ENCODE assay signal across 12 cellular contexts in genomic region chr4:65416875-65417274, GRCh38.
DNase-seq lines count a peak whose midpoint lies in the region; ATAC-seq and TF ChIP-seq lines count a peak whose summit lies in the region.
"Had no signal": no experiment of that assay in that cellular context is flagged by ENCODE, and none has a peak within 500 bp of the region (broad histone marks: within the 10 kb centered on the region; RNA-seq: fewer than 3 reads in every experiment).

No MANE protein-coding gene starts in this region.

- H3K36me3 ChIP-seq in endodermal cell (ENCODE audit: control insufficient read depth, insufficient read depth, low read length), result no peaks in the 10 kb centered on the region
- no peaks in the 10 kb centered on the region for H3K36me3 ChIP-seq in osteoblast (ENCODE audit: insufficient read depth, low read length)
- no peaks in the 10 kb centered on the region for H3K36me3 ChIP-seq in tibial nerve

- H3K27me3 Mint-ChIP-seq in endodermal cell (ENCODE audit: insufficient read depth), result no peaks in the 10 kb centered on the region
- no peaks in the 10 kb centered on the region for H3K27me3 Mint-ChIP-seq in activated naive CD8-positive, alpha-beta T cell treated with anti-CD3 and anti-CD28 coated beads, Interleukin-2, amount 50 U/mL, for 24 hours

- no peaks in the 10 kb centered on the region for H3K79me2 ChIP-seq in osteoblast (ENCODE audit: insufficient read depth, low read length)

- H3K9me3 ChIP-seq in endodermal cell (ENCODE audit: control insufficient read depth, low read length), result no peaks in the 10 kb centered on the region
- H3K9me3 ChIP-seq in osteoblast (ENCODE audit: low read depth, low read length), result no peaks in the 10 kb centered on the region
- H3K9me3 ChIP-seq in tibial nerve, result no peaks in the 10 kb centered on the region

- no peak for TF ChIP-seq EP300 in tibial nerve (IDR thresholded peaks at IDR 0.05)

- no peaks in the 10 kb centered on the region for H3K4me1 Mint-ChIP-seq in endodermal cell
- H3K4me1 Mint-ChIP-seq in activated naive CD8-positive, alpha-beta T cell treated with anti-CD3 and anti-CD28 coated beads, Interleukin-2, amount 50 U/mL, for 24 hours, result no peaks in the 10 kb centered on the region

- H3K9me3 Mint-ChIP-seq in endodermal cell, result no peaks in the 10 kb centered on the region
- peaks cover 6% of the 10 kb centered on the region for H3K9me3 Mint-ChIP-seq in activated naive CD8-positive, alpha-beta T cell treated with anti-CD3 and anti-CD28 coated beads, Interleukin-2, amount 50 U/mL, for 24 hours
- H3K9me3 Mint-ChIP-seq: activated T-helper 2 cell treated with anti-CD3 and anti-CD28 coated beads, Interferon-gamma antibody, Interleukin-2, Interleukin-4, amounts not matched to agents 10 μg/mL and 5 μg/mL and 100 μg/mL, durations not matched to agents 14 hours and 24 hours and 36 hours had no signal

- no peak overlapping the region for H3K27ac Mint-ChIP-seq in endodermal cell
- no peak overlapping the region for H3K27ac Mint-ChIP-seq in activated naive CD8-positive, alpha-beta T cell treated with anti-CD3 and anti-CD28 coated beads, Interleukin-2, amount 50 U/mL, for 24 hours
- H3K27ac Mint-ChIP-seq: activated T-helper 2 cell treated with anti-CD3 and anti-CD28 coated beads, Interferon-gamma antibody, Interleukin-2, Interleukin-4, amounts not matched to agents 10 μg/mL and 5 μg/mL and 100 μg/mL, durations not matched to agents 14 hours and 24 hours and 36 hours had no signal

- H3K4me1 ChIP-seq in endodermal cell (ENCODE audit: control insufficient read depth, insufficient read depth, low read length) (no peaks in the 10 kb centered on the region), osteoblast (ENCODE audit: insufficient read depth, low read length) (peaks cover 5% of the 10 kb centered on the region), tibial nerve (peaks cover 0 to 6% (median 0%) of the 10 kb centered on the region in 4 donors)

- H3K27ac ChIP-seq in endodermal cell (ENCODE audit: low read depth, low read length) (no peak overlapping the region), osteoblast (ENCODE audit: low read depth, low read length) (no peak overlapping the region), tibial nerve (no peak overlapping the region)

- no peaks in the 10 kb centered on the region for H3K27me3 ChIP-seq in endodermal cell (ENCODE audit: control insufficient read depth, insufficient read depth, low read length, poor library complexity, severe bottlenecking)
- no peaks in the 10 kb centered on the region for H3K27me3 ChIP-seq in osteoblast (ENCODE audit: insufficient read depth, low read length)
- H3K27me3 ChIP-seq in tibial nerve, result no peaks in the 10 kb centered on the region

- peak overlapping the region; percentile 45 for H2AFZ ChIP-seq in osteoblast (ENCODE audit: low read length)

- ATAC-seq in HG02973 (IDR thresholded peaks at IDR 0.05; ENCODE audit: unreplicated experiment), result no peak
- ATAC-seq in activated naive CD8-positive, alpha-beta T cell treated with anti-CD3 and anti-CD28 coated beads, Interleukin-2, amount 50 U/mL, for 24 hours, result no peak
- ATAC-seq in HG03571 (IDR thresholded peaks at IDR 0.05; ENCODE audit: unreplicated experiment), result no peak
- ATAC-seq: left colon had no signal

- H3K4me3 Mint-ChIP-seq in endodermal cell, result no peak overlapping the region
- no peak overlapping the region for H3K4me3 Mint-ChIP-seq in activated naive CD8-positive, alpha-beta T cell treated with anti-CD3 and anti-CD28 coated beads, Interleukin-2, amount 50 U/mL, for 24 hours

- no peaks in the 10 kb centered on the region for H3K36me3 Mint-ChIP-seq in endodermal cell (ENCODE audit: low read depth)
- no peaks in the 10 kb centered on the region for H3K36me3 Mint-ChIP-seq in activated naive CD8-positive, alpha-beta T cell treated with anti-CD3 and anti-CD28 coated beads, Interleukin-2, amount 50 U/mL, for 24 hours (ENCODE audit: low read depth)

- H4K20me1 ChIP-seq in osteoblast (ENCODE audit: insufficient read depth, low read length), result no peaks in the 10 kb centered on the region

- WGBS in endodermal cell (ENCODE audit: insufficient coverage in 1 of 2, insufficient read length in 1 of 2), 2 experiments, result 69 to 75% methylated on average over 2 to 3 of the region's 3 CpGs
- WGBS in tibial nerve, 2 donors, result 16 to 19% methylated on average over 3 of the region's 3 CpGs

- no peak for TF ChIP-seq CTCF in endodermal cell (conservative IDR thresholded peaks at IDR 0.05)
- TF ChIP-seq CTCF in osteoblast (IDR thresholded peaks at IDR 0.05; ENCODE audit: extremely low read depth, low read depth, low read length), result no peak
- no peak for TF ChIP-seq CTCF in tibial nerve (IDR thresholded peaks at IDR 0.05)

- DNase-seq in HCEC 1CT (peak; percentile 11), NCI-H446 treated with DMSO at 0.1 percent for 48 hours (lab: John Stamatoyannopoulos, UW) (peak; percentile 97), endodermal cell (peak; percentile 67), osteoblast (ENCODE audit: insufficient read length, low spot score, missing footprints) (peak; percentile 70), tibial nerve (ENCODE audit: low spot score in 2 of 2) (no peak)
- no peak for DNase-seq in activated naive CD8-positive, alpha-beta T cell treated with anti-CD3 and anti-CD28 coated beads, Interleukin-2, amount 50 U/mL, for 24 hours
- DNase-seq: effector CD4-positive, alpha-beta T cell; NCI-H187 had no signal

- no peak for TF ChIP-seq POLR2A in tibial nerve (IDR thresholded peaks at IDR 0.05)

- no peak overlapping the region for H3K9ac ChIP-seq in endodermal cell (ENCODE audit: extremely low read depth, low read length, poor library complexity, severe bottlenecking)

- H3K4me2 ChIP-seq in osteoblast (ENCODE audit: insufficient read depth, low read length), result peak overlapping the region; percentile 29

- H3K4me3 ChIP-seq in endodermal cell (ENCODE audit: low read length) (no peak overlapping the region), osteoblast (ENCODE audit: insufficient read depth, low read length) (no peak overlapping the region), tibial nerve (no peak overlapping the region)

Comparison
In these comparisons a context has a peak if more than half of its experiments do, and no peak if none do; other contexts are left out.
1. DNase-seq: peak in HCEC 1CT (single experiment), NCI-H446 treated with DMSO at 0.1 percent for 48 hours (single experiment), endodermal cell (single experiment) and osteoblast (single experiment); none in tibial nerve (0 of 2) and activated naive CD8-positive, alpha-beta T cell treated with anti-CD3 and anti-CD28 coated beads, Interleukin-2, amount 50 U/mL, for 24 hours (single experiment).